ENCODE assay signal across 18 cellular contexts in the genomic region with DNA sequence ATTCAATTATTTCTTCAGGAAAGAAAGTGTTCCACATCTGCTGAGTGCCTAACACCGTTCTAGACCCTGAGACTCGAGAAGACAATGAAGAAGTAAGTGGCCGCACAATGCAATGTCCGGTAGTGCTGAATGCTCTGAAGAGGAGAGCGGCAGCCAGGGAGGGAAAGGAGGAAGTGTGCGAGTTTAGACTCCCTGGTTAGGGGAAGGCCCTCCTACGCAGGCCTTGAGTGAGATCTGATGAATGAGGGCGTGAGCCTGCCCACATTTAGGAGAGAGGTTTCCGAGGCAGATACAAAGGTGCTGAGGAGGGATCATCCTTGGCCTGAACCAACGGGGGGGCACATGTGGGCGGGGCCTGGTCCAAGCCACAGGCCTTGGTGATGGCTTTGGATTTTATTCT.
A peak's percentile ranks its signal among the peaks of the same experiment; 100 is the strongest.
DNase-seq lines count a peak whose midpoint lies in the region; ATAC-seq and TF ChIP-seq lines count a peak whose summit lies in the region.
"Had no signal": no experiment of that assay in that cellular context is flagged by ENCODE, and none has a peak within 500 bp of the region (broad histone marks: within the 10 kb centered on the region; RNA-seq: fewer than 3 reads in every experiment).

No MANE protein-coding gene starts in this region.

- peak; percentile 79 for ATAC-seq in GM18868 (IDR thresholded peaks at IDR 0.05; ENCODE audit: unreplicated experiment)
- ATAC-seq in HG02870 (IDR thresholded peaks at IDR 0.05; ENCODE audit: unreplicated experiment), result peak; percentile 77
- peak; percentile 88 for ATAC-seq in omental fat pad (ENCODE audit: low FRiP score)
- no peak for ATAC-seq in GM21825 (IDR thresholded peaks at IDR 0.05; ENCODE audit: unreplicated experiment)
- ATAC-seq in SK-N-SH treated with all-trans-retinoic acid at 6 μM for 48 hours, result no peak
- no peak for ATAC-seq in naive thymus-derived CD8-positive, alpha-beta T cell
- ATAC-seq in GM18519 (IDR thresholded peaks at IDR 0.05; ENCODE audit: low FRiP score, unreplicated experiment), result no peak
- ATAC-seq: activated naive CD4-positive, alpha-beta T cell treated with anti-CD3 and anti-CD28 coated beads, Interleukin-2, amount 50 U/mL, for 72 hours; foreskin keratinocyte; stimulated activated naive B cell treated with anti-CD40 and anti-IgM and Interleukin-4, amounts not matched to agents 10 μg/mL and 1 μg/mL and 100 μg/mL, for 72 hours had no signal

- H3K27me3 Mint-ChIP-seq in naive thymus-derived CD8-positive, alpha-beta T cell, result peaks cover 0 to 4% (median 1%) of the 10 kb centered on the region in 5 donors
- H3K27me3 Mint-ChIP-seq: B cell; stimulated activated naive B cell treated with anti-CD40 and anti-IgM and Interleukin-4, amounts not matched to agents 10 μg/mL and 1 μg/mL and 100 μg/mL, for 72 hours had no signal

- H3K27ac Mint-ChIP-seq in naive thymus-derived CD8-positive, alpha-beta T cell, result no peak overlapping the region
- H3K27ac Mint-ChIP-seq: activated naive CD4-positive, alpha-beta T cell treated with anti-CD3 and anti-CD28 coated beads, Interleukin-2, amount 50 U/mL, for 72 hours; B cell; stimulated activated naive B cell treated with anti-CD40 and anti-IgM and Interleukin-4, amounts not matched to agents 10 μg/mL and 1 μg/mL and 100 μg/mL, for 72 hours had no signal

- DNase-seq in OCI-M1 (lab: John Stamatoyannopoulos, UW) (peak; percentile 58), omental fat pad (ENCODE audit: low spot score) (no peak)
- DNase-seq in naive thymus-derived CD8-positive, alpha-beta T cell, result no peak
- DNase-seq: DND-41; effector memory CD4-positive, alpha-beta T cell; foreskin keratinocyte; Karpas-422; NCI-H2029 treated with DMSO at 0.1 percent for 48 hours; SHP77 treated with DMSO at 0.1 percent for 48 hours; stimulated activated CD4-positive, alpha-beta T cell treated with anti-CD3 and anti-CD28 coated beads, Interleukin-4, amount 100 ng/mL, for 4 hours; stimulated activated naive B cell treated with anti-CD40 and anti-IgM and Interleukin-4, amounts not matched to agents 10 μg/mL and 1 μg/mL and 100 μg/mL, for 72 hours had no signal

- peaks cover 0 to 3% (median 0%) of the 10 kb centered on the region in 9 donors for H3K9me3 Mint-ChIP-seq in naive thymus-derived CD8-positive, alpha-beta T cell

- no peaks in the 10 kb centered on the region for H3K4me1 Mint-ChIP-seq in naive thymus-derived CD8-positive, alpha-beta T cell
- H3K4me1 Mint-ChIP-seq: B cell; stimulated activated naive B cell treated with anti-CD40 and anti-IgM and Interleukin-4, amounts not matched to agents 10 μg/mL and 1 μg/mL and 100 μg/mL, for 72 hours had no signal

- POLR2A ChIA-PET in naive thymus-derived CD8-positive, alpha-beta T cell (lab: Charles Lee), result no interaction called here

- no peak for TF ChIP-seq CTCF in omental fat pad (IDR thresholded peaks at IDR 0.05)

- no peaks in the 10 kb centered on the region for H3K36me3 Mint-ChIP-seq in naive thymus-derived CD8-positive, alpha-beta T cell
- H3K36me3 Mint-ChIP-seq: activated naive CD4-positive, alpha-beta T cell treated with anti-CD3 and anti-CD28 coated beads, Interleukin-2, amount 50 U/mL, for 72 hours; stimulated activated naive B cell treated with anti-CD40 and anti-IgM and Interleukin-4, amounts not matched to agents 10 μg/mL and 1 μg/mL and 100 μg/mL, for 72 hours had no signal

- H3K4me3 Mint-ChIP-seq in naive thymus-derived CD8-positive, alpha-beta T cell, result no peak overlapping the region
- H3K4me3 Mint-ChIP-seq: B cell; stimulated activated naive B cell treated with anti-CD40 and anti-IgM and Interleukin-4, amounts not matched to agents 10 μg/mL and 1 μg/mL and 100 μg/mL, for 72 hours had no signal

TF ChIP-seq in SK-N-SH treated with all-trans-retinoic acid at 6 μM for 48 hours, 23 proteins besides CTCF, POLR2A, EP300 and RAD21:
- TF ChIP-seq, protein P1, sequence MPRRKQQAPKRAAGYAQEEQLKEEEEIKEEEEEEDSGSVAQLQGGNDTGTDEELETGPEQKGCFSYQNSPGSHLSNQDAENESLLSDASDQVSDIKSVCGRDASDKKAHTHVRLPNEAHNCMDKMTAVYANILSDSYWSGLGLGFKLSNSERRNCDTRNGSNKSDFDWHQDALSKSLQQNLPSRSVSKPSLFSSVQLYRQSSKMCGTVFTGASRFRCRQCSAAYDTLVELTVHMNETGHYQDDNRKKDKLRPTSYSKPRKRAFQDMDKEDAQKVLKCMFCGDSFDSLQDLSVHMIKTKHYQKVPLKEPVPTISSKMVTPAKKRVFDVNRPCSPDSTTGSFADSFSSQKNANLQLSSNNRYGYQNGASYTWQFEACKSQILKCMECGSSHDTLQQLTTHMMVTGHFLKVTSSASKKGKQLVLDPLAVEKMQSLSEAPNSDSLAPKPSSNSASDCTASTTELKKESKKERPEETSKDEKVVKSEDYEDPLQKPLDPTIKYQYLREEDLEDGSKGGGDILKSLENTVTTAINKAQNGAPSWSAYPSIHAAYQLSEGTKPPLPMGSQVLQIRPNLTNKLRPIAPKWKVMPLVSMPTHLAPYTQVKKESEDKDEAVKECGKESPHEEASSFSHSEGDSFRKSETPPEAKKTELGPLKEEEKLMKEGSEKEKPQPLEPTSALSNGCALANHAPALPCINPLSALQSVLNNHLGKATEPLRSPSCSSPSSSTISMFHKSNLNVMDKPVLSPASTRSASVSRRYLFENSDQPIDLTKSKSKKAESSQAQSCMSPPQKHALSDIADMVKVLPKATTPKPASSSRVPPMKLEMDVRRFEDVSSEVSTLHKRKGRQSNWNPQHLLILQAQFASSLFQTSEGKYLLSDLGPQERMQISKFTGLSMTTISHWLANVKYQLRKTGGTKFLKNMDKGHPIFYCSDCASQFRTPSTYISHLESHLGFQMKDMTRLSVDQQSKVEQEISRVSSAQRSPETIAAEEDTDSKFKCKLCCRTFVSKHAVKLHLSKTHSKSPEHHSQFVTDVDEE (CRISPR knock-in tag; IDR thresholded peaks at IDR 0.05), result no peak
TF ChIP-seq in SK-N-SH treated with all-trans-retinoic acid at 6 μM for 48 hours: peak in this region for 0.

Comparison
In these comparisons a context has a peak if more than half of its experiments do, and no peak if none do; other contexts are left out.
1. ATAC-seq: peak in GM18868 (single experiment), HG02870 (single experiment) and omental fat pad (single experiment); none in GM21825 (single experiment), SK-N-SH treated with all-trans-retinoic acid at 6 μM for 48 hours (single experiment), naive thymus-derived CD8-positive, alpha-beta T cell (0 of 2) and GM18519 (single experiment).